1 cellular context compared by ENCODE assay signal in the genomic region with DNA sequence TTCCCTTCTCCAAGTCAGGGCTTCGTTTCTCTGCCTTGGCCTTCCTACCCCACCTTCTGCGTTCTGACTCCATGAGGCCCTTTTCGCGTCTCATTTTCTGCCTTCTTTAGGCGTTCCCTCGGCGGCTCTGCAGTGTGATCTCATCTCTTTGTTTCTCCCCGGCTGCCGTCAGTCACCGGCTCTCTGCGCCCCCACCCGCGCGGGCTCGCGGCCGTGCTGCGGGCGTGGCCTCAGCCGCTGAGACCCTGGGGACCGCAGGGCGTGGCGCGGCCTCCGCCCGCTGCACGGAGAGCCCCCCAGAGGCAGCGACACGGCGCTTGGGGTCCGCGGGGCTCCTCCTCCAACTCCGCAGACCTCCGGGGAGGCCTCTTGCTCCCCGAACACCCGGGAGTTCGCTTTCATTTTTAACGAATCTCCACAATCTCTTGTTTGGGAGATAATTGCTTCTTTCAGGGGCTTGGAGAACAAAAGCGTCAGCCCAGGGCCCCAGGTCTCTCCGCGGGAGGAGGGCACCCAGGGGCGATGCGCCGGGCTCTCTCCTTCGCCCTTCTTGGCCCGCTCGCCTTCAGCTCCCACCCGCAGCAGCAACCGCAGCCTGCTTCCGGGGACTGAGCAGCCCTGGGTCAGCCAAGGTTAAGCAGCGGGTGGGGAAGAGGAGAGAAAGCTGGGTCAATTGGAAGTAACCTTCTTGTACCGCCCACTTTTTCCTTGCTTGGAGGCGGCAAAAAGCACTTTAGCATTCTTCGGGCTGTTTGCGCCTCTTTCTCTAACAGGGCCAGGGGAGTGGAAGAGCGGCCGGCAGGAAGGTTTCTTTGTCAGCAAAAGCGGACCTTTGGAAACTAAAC.
A peak's percentile ranks its signal among the peaks of the same experiment; 100 is the strongest.
TF ChIP-seq lines count a peak whose summit lies in the region.

No MANE protein-coding gene starts in this region.

TF ChIP-seq in GM23338, 12 proteins besides CTCF, POLR2A, EP300 and RAD21 (continued from another document):
- TF ChIP-seq, protein P1, sequence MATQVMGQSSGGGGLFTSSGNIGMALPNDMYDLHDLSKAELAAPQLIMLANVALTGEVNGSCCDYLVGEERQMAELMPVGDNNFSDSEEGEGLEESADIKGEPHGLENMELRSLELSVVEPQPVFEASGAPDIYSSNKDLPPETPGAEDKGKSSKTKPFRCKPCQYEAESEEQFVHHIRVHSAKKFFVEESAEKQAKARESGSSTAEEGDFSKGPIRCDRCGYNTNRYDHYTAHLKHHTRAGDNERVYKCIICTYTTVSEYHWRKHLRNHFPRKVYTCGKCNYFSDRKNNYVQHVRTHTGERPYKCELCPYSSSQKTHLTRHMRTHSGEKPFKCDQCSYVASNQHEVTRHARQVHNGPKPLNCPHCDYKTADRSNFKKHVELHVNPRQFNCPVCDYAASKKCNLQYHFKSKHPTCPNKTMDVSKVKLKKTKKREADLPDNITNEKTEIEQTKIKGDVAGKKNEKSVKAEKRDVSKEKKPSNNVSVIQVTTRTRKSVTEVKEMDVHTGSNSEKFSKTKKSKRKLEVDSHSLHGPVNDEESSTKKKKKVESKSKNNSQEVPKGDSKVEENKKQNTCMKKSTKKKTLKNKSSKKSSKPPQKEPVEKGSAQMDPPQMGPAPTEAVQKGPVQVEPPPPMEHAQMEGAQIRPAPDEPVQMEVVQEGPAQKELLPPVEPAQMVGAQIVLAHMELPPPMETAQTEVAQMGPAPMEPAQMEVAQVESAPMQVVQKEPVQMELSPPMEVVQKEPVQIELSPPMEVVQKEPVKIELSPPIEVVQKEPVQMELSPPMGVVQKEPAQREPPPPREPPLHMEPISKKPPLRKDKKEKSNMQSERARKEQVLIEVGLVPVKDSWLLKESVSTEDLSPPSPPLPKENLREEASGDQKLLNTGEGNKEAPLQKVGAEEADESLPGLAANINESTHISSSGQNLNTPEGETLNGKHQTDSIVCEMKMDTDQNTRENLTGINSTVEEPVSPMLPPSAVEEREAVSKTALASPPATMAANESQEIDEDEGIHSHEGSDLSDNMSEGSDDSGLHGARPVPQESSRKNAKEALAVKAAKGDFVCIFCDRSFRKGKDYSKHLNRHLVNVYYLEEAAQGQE (IDR thresholded peaks at IDR 0.05; ENCODE audit: unreplicated experiment) = no peak
- TF ChIP-seq ZNF114 (CRISPR knock-in tag; IDR thresholded peaks at IDR 0.05) (no peak), CREB1 (CRISPR knock-in tag; IDR thresholded peaks at IDR 0.05; ENCODE audit: low read depth) (peak; percentile 12; the same call in 1 of the 2 replicates), NANOG (IDR thresholded peaks at IDR 0.05; ENCODE audit: borderline replicate concordance) (no peak), EZH2 (IDR thresholded peaks at IDR 0.05; ENCODE audit: low read depth, unreplicated experiment) (no peak)
